In genomic region chr16:3819741-3820724, GRCh38 we compare ENCODE assay signal across 8 cellular contexts.
DNase-seq lines count a peak whose midpoint lies in the region; ATAC-seq and TF ChIP-seq lines count a peak whose summit lies in the region.

No MANE protein-coding gene starts in this region.

- H2AK9ac ChIP-seq in IMR-90 (replicated peaks; ENCODE audit: low read depth, low read length, poor library complexity): no peak overlapping the region

- no TSS peak for BruUV-seq in IMR-90 (replicated peaks; lab: Mats Ljungman, UMichigan)

- ATAC-seq in IMR-90 (ENCODE audit: low read depth) (peak; percentile 69), SK-N-SH treated with all-trans-retinoic acid at 6 μM for 48 hours (peak; percentile 92), HG03095 (IDR thresholded peaks at IDR 0.05; ENCODE audit: unreplicated experiment) (no peak)

- 0 out of 2 replicates have a peak overlapping the region, but pooled peaks have one; percentile 24 for H2AK5ac ChIP-seq in IMR-90 (ENCODE audit: low read depth, low read length)

- DNase-seq in AG04449 (ENCODE audit: low read depth, low spot score) (peak; percentile 77), IMR-90 (peak; percentile 97), foreskin fibroblast (peak; percentile 89 to 96), skeletal muscle cell (ENCODE audit: low read depth) (peak; percentile 89), posterior vena cava (ENCODE audit: low spot score) (no peak), GM10266 (ENCODE audit: extremely low spot score) (no peak)

- H4K5ac ChIP-seq in IMR-90 (ENCODE audit: low read depth, low read length): no peak overlapping the region

- H3K4me1 ChIP-seq in IMR-90 (ENCODE audit: control insufficient read depth, insufficient read depth, low read length): peaks cover 34% of the 10 kb centered on the region

- peaks cover 54 to 92% of the 10 kb centered on the region in 2 experiments for H3K79me1 ChIP-seq in IMR-90 (ENCODE audit: low read depth in 1 of 2, low read length in 2 of 2)

- no peak overlapping the region for H3K27ac ChIP-seq in IMR-90 (ENCODE audit: insufficient read depth, low read length)

- H3K9me1 ChIP-seq in IMR-90 (ENCODE audit: insufficient read depth, low read length): peaks cover 63% of the 10 kb centered on the region

- H3K14ac ChIP-seq in IMR-90 (replicated peaks; ENCODE audit: low read depth, low read length): no peak overlapping the region

- no peak overlapping the region for H2BK15ac ChIP-seq in IMR-90 (ENCODE audit: low read depth, low read length)

- no peaks in the 10 kb centered on the region for H3K36me3 ChIP-seq in IMR-90 (ENCODE audit: control insufficient read depth, insufficient read depth, low read length)

- H3K18ac ChIP-seq in IMR-90 (ENCODE audit: low read depth, low read length): no peak overlapping the region

- POLR2A ChIA-PET in AG04449 (lab: Yijun Ruan, JAX) (no interaction called here), IMR-90 (lab: Charles Lee; ENCODE audit: unreplicated experiment) (no interaction called here)

- H4K20me1 ChIP-seq in IMR-90 (ENCODE audit: insufficient read depth, low read length): peaks cover 96% of the 10 kb centered on the region

- no peak overlapping the region for H3K23ac ChIP-seq in IMR-90 (ENCODE audit: low read depth, low read length)

- dilution Hi-C loops in IMR-90 (cut with HindIII; ENCODE audit: low sequenced_read_pairs, unreplicated experiment): no loop called here

- TF ChIP-seq CTCF in AG04449 (IDR thresholded peaks at IDR 0.05; ENCODE audit: insufficient read depth, low read length, missing control alignments) (no peak), IMR-90 (conservative IDR thresholded peaks at IDR 0.05; ENCODE audit: low read depth, low read length) (no peak), foreskin fibroblast (IDR thresholded peaks at IDR 0.05; ENCODE audit: low read depth, low read length) (no peak), GM10266 (IDR thresholded peaks at IDR 0.05; ENCODE audit: control insufficient read depth, insufficient read depth, low read depth, missing control alignments) (no peak)

- no peak overlapping the region for H2BK120ac ChIP-seq in IMR-90 (ENCODE audit: low read depth, low read length)

- no peak for TF ChIP-seq RAD21 in IMR-90 (IDR thresholded peaks at IDR 0.05; ENCODE audit: low read length)

- no peak overlapping the region for H4K91ac ChIP-seq in IMR-90 (ENCODE audit: insufficient read depth, low read depth, low read length)

- WGBS in IMR-90 (ENCODE audit: extremely low coverage in 2 of 2, insufficient read length in 1 of 2), 2 experiments: no CpG with 5 or more reads among the region's 8 CpGs

- H3K9me3 ChIP-seq in IMR-90 (ENCODE audit: control insufficient read depth, insufficient read depth, low read length): no peaks in the 10 kb centered on the region

- TF ChIP-seq POLR2A in IMR-90 (IDR thresholded peaks at IDR 0.05; ENCODE audit: low read depth, low read length): no peak

- no peak overlapping the region for H3K56ac ChIP-seq in IMR-90 (ENCODE audit: extremely low read depth, insufficient read depth, low read length)

- H2BK5ac ChIP-seq in IMR-90 (ENCODE audit: low read depth, low read length, poor library complexity, severe bottlenecking): no peak overlapping the region

- H3K4ac ChIP-seq in IMR-90 (ENCODE audit: low read depth, low read length): no peak overlapping the region

- H4K8ac ChIP-seq in IMR-90 (ENCODE audit: low read depth in 2 of 2, low read length in 2 of 2): no peak overlapping the region

- no peak overlapping the region for H2AFZ ChIP-seq in IMR-90 (replicated peaks; ENCODE audit: low read length, poor library complexity)

- intact Hi-C loops in IMR-90 (cut with micrococcal nuclease): no loop called here
- intact Hi-C loops in posterior vena cava (cut with DNase I): loop anchor here (5.0 to 10.0 kb wide), 2 partner anchors 45 to 1043 kb away; partner anchors contain the start of gene ELOB (in 1 of the 2)

- H2BK20ac ChIP-seq in IMR-90 (ENCODE audit: low read depth, low read length): no peak overlapping the region

- H3K4me2 ChIP-seq in IMR-90 (ENCODE audit: low read depth, low read length): peak overlapping the region; percentile 63

- H3K4me3 ChIP-seq in AG04449 (ENCODE audit: low read depth, low read length): no peak overlapping the region
- no peak overlapping the region for H3K4me3 ChIP-seq in IMR-90 (ENCODE audit: insufficient read depth, low read depth, low read length)
- H3K4me3 ChIP-seq in foreskin fibroblast (ENCODE audit: low read depth in 1 of 2, low read length in 2 of 2): no peak overlapping the region
- H3K4me3 ChIP-seq in skeletal muscle cell (ENCODE audit: low read depth, low read length): no peak overlapping the region

- no peak overlapping the region for H3K9ac ChIP-seq in IMR-90 (ENCODE audit: low read depth, low read length)

- H3K27me3 ChIP-seq in IMR-90 (ENCODE audit: control insufficient read depth, insufficient read depth, low read length): no peaks in the 10 kb centered on the region

- CTCF ChIA-PET in AG04449 (lab: Yijun Ruan, JAX) (no interaction called here), IMR-90 (lab: Yijun Ruan, JAX) (no interaction called here)

- in situ Hi-C loops in IMR-90 (cut with MboI; ENCODE audit: low sequenced_read_pairs): no loop called here

TF ChIP-seq in IMR-90, 13 proteins besides CTCF, POLR2A, EP300 and RAD21 (continues in another document):
- TF ChIP-seq NFE2L2 (IDR thresholded peaks at IDR 0.05; ENCODE audit: low read depth, low read length) (no peak), ELK1 (IDR thresholded peaks at IDR 0.05; ENCODE audit: borderline replicate concordance, low read depth, low read length) (no peak), USF2 (IDR thresholded peaks at IDR 0.05; ENCODE audit: low read depth, low read length) (no peak), RFX5 (IDR thresholded peaks at IDR 0.05; ENCODE audit: low read depth, low read length) (no peak), SMC3 (IDR thresholded peaks at IDR 0.05; ENCODE audit: low read depth, low read length) (no peak), MAFK (IDR thresholded peaks at IDR 0.05; ENCODE audit: low read depth, low read length) (no peak), CHD1 (IDR thresholded peaks at IDR 0.05; ENCODE audit: low read depth, low read length) (no peak), RCOR1 (IDR thresholded peaks at IDR 0.05; ENCODE audit: insufficient replicate concordance, low read length) (no peak), FOS (IDR thresholded peaks at IDR 0.05; ENCODE audit: low read depth, low read length) (no peak), CEBPB (IDR thresholded peaks at IDR 0.05; ENCODE audit: low read depth, low read length) (no peak), BHLHE40 (IDR thresholded peaks at IDR 0.05; ENCODE audit: low read depth, low read length) (no peak), MXI1 (IDR thresholded peaks at IDR 0.05; ENCODE audit: borderline replicate concordance, low read depth, low read length) (no peak)

TF ChIP-seq in SK-N-SH treated with all-trans-retinoic acid at 6 μM for 48 hours, 23 proteins besides CTCF, POLR2A, EP300 and RAD21:
- 0 out of 2 replicates have a peak, but pooled peaks have one; percentile 66 for TF ChIP-seq CREB5 (CRISPR knock-in tag; IDR thresholded peaks at IDR 0.05; ENCODE audit: low read depth)
- TF ChIP-seq ISL1 (CRISPR knock-in tag; IDR thresholded peaks at IDR 0.05): peak; percentile 73
- TF ChIP-seq CSDC2 (CRISPR knock-in tag; IDR thresholded peaks at IDR 0.05): no peak
- no peak for TF ChIP-seq BACH2 (CRISPR knock-in tag; IDR thresholded peaks at IDR 0.05; ENCODE audit: borderline replicate concordance)
TF ChIP-seq in SK-N-SH treated with all-trans-retinoic acid at 6 μM for 48 hours: peak in this region for 2.

Comparison
In these comparisons a context has a peak if more than half of its experiments do, and no peak if none do; other contexts are left out.
1. DNase-seq: peak in AG04449 (single experiment), IMR-90 (single experiment), foreskin fibroblast (2 of 2) and skeletal muscle cell (single experiment); none in posterior vena cava (single experiment) and GM10266 (single experiment).